In genomic region chr17:49722066-49722465, GRCh38 we compare ENCODE assay signal across 20 cellular contexts. TPM values are rescaled to one million over a fixed set of nuclear protein-coding genes. Genes with fewer than 3 reads are reported as not detected.
DNase-seq lines count a peak whose midpoint lies in the region; ATAC-seq and TF ChIP-seq lines count a peak whose summit lies in the region.
"Had no signal": no experiment of that assay in that cellular context is flagged by ENCODE, and none has a peak within 500 bp of the region (broad histone marks: within the 10 kb centered on the region; RNA-seq: fewer than 3 reads in every experiment).

No MANE protein-coding gene starts in this region.

- H3K4me1 ChIP-seq in left ventricle myocardium inferior (peaks cover 61% of the 10 kb centered on the region), vagina (peaks cover 27% of the 10 kb centered on the region)

- H3K9me3 ChIP-seq in left ventricle myocardium inferior (replicated peaks) (no peaks in the 10 kb centered on the region), vagina (no peaks in the 10 kb centered on the region)

- H3K27ac ChIP-seq in left ventricle myocardium inferior (replicated peaks) (peak overlapping the region; percentile 84), vagina (peak overlapping the region; percentile 71)
- H3K27ac ChIP-seq: hepatocyte had no signal

- H3K36me3 Mint-ChIP-seq in dendritic cell treated with granulocyte-macrophage colony-stimulating factor and Interleukin-4, amounts not matched to agents 40 ng/mL and 50 ng/mL, for 4 days (ENCODE audit: low read depth), result peaks cover 58% of the 10 kb centered on the region
- H3K36me3 Mint-ChIP-seq in natural killer cell treated with Interleukin-12 subunit alpha and Interleukin-12 subunit beta and Interleukin-15 and Interleukin-18, amount 100 ng/mL, for 72 hours, result peaks cover 21% of the 10 kb centered on the region

- ATAC-seq in left cardiac atrium (no peak), sciatic nerve (no peak)
- no peak for ATAC-seq in natural killer cell treated with Interleukin-12 subunit alpha and Interleukin-12 subunit beta and Interleukin-15 and Interleukin-18, amount 100 ng/mL, for 72 hours
- ATAC-seq: activated naive CD4-positive, alpha-beta T cell treated with anti-CD3 and anti-CD28 coated beads, Interleukin-2, amount 50 U/mL, for 72 hours had no signal

- no peak for TF ChIP-seq CTCF in left ventricle myocardium inferior (IDR thresholded peaks at IDR 0.05; ENCODE audit: borderline replicate concordance)
- no peak for TF ChIP-seq CTCF in vagina (IDR thresholded peaks at IDR 0.05)

- no peak for DNase-seq in left ventricle myocardium inferior
- no peak for DNase-seq in left cardiac atrium
- DNase-seq in natural killer cell treated with Interleukin-12 subunit alpha and Interleukin-12 subunit beta and Interleukin-15 and Interleukin-18, amount 100 ng/mL, for 72 hours (ENCODE audit: low spot score), result peak; percentile 41
- no peak for DNase-seq in vagina (ENCODE audit: extremely low spot score in 2 of 2)
- no peak for DNase-seq in COLO829 (ENCODE audit: low spot score)
- DNase-seq in amniotic stem cell (lab: John Stamatoyannopoulos, UW), result no peak
- DNase-seq in sciatic nerve (ENCODE audit: low spot score), result no peak
- DNase-seq: activated B cell treated with CpG ODN at 0.5 μM for 24 hours; naive B cell; NCI-H1417; NCI-H524 treated with DMSO at 0.1 percent for 48 hours; posterior cingulate gyrus; RPMI8226; small intestine; stimulated activated CD4-positive, alpha-beta T cell treated with anti-CD3 and anti-CD28 coated beads, Interleukin-4, amount 100 ng/mL, for 24 hours; T1000 had no signal

- H3K27me3 Mint-ChIP-seq in dendritic cell treated with granulocyte-macrophage colony-stimulating factor and Interleukin-4, amounts not matched to agents 40 ng/mL and 50 ng/mL, for 4 days, result no peaks in the 10 kb centered on the region
- H3K27me3 Mint-ChIP-seq in natural killer cell treated with Interleukin-12 subunit alpha and Interleukin-12 subunit beta and Interleukin-15 and Interleukin-18, amount 100 ng/mL, for 72 hours, result no peaks in the 10 kb centered on the region
- H3K27me3 Mint-ChIP-seq: activated B cell treated with CpG ODN at 0.5 μM for 24 hours, naive B cell had no signal

- intact Hi-C loops in left ventricle myocardium inferior (cut with micrococcal nuclease), result no loop called here
- intact Hi-C loops in left cardiac atrium (cut with DNase I), result loop anchor here in 1 of 2 donors (5.0 kb wide), 1 partner anchor 35 kb away; no protein-coding TSS in a partner anchor
- intact Hi-C loops in dendritic cell treated with granulocyte-macrophage colony-stimulating factor and Interleukin-4, amounts not matched to agents 40 ng/mL and 50 ng/mL, for 4 days (cut with micrococcal nuclease), result no loop called here
- intact Hi-C loops in vagina (cut with DNase I), result no loop called here
- intact Hi-C loops in sciatic nerve (cut with DNase I), result no loop called here

- no peaks in the 10 kb centered on the region for H3K9me3 Mint-ChIP-seq in dendritic cell treated with granulocyte-macrophage colony-stimulating factor and Interleukin-4, amounts not matched to agents 40 ng/mL and 50 ng/mL, for 4 days
- peaks cover 4% of the 10 kb centered on the region for H3K9me3 Mint-ChIP-seq in natural killer cell treated with Interleukin-12 subunit alpha and Interleukin-12 subunit beta and Interleukin-15 and Interleukin-18, amount 100 ng/mL, for 72 hours
- H3K9me3 Mint-ChIP-seq: activated B cell treated with CpG ODN at 0.5 μM for 24 hours; activated naive CD4-positive, alpha-beta T cell treated with anti-CD3 and anti-CD28 coated beads, Interleukin-2, amount 50 U/mL, for 72 hours had no signal

- H3K36me3 ChIP-seq in left ventricle myocardium inferior, result peaks cover 46% of the 10 kb centered on the region
- peaks cover 0 to 41% of the 10 kb centered on the region in 2 donors for H3K36me3 ChIP-seq in vagina

- no peak for TF ChIP-seq POLR2A in vagina (IDR thresholded peaks at IDR 0.05)

- no peaks in the 10 kb centered on the region for H3K27me3 ChIP-seq in left ventricle myocardium inferior (ENCODE audit: low read depth)
- no peaks in the 10 kb centered on the region for H3K27me3 ChIP-seq in vagina
- H3K27me3 ChIP-seq: hepatocyte had no signal

- peak overlapping the region; percentile 33 for H3K27ac Mint-ChIP-seq in dendritic cell treated with granulocyte-macrophage colony-stimulating factor and Interleukin-4, amounts not matched to agents 40 ng/mL and 50 ng/mL, for 4 days
- peak overlapping the region; percentile 47 to 54 for H3K27ac Mint-ChIP-seq in natural killer cell treated with Interleukin-12 subunit alpha and Interleukin-12 subunit beta and Interleukin-15 and Interleukin-18, amount 100 ng/mL, for 72 hours
- H3K27ac Mint-ChIP-seq: activated B cell treated with CpG ODN at 0.5 μM for 24 hours had no signal

- peaks cover 19% of the 10 kb centered on the region for H3K4me1 Mint-ChIP-seq in dendritic cell treated with granulocyte-macrophage colony-stimulating factor and Interleukin-4, amounts not matched to agents 40 ng/mL and 50 ng/mL, for 4 days (ENCODE audit: low read depth)
- peaks cover 20 to 30% of the 10 kb centered on the region in 2 donors for H3K4me1 Mint-ChIP-seq in natural killer cell treated with Interleukin-12 subunit alpha and Interleukin-12 subunit beta and Interleukin-15 and Interleukin-18, amount 100 ng/mL, for 72 hours (ENCODE audit: low read depth in 2 of 2)

- H3K4me3 ChIP-seq in left ventricle myocardium inferior (no peak overlapping the region), vagina (no peak overlapping the region)
- H3K4me3 ChIP-seq: hepatocyte, lung had no signal

- H3K4me3 Mint-ChIP-seq in dendritic cell treated with granulocyte-macrophage colony-stimulating factor and Interleukin-4, amounts not matched to agents 40 ng/mL and 50 ng/mL, for 4 days, result no peak overlapping the region
- no peak overlapping the region for H3K4me3 Mint-ChIP-seq in natural killer cell treated with Interleukin-12 subunit alpha and Interleukin-12 subunit beta and Interleukin-15 and Interleukin-18, amount 100 ng/mL, for 72 hours
- H3K4me3 Mint-ChIP-seq: activated B cell treated with CpG ODN at 0.5 μM for 24 hours, naive B cell had no signal

RNA-seq across cellular contexts. Expression of gene SLC35B1, which starts 14.3 kb away (rescaled TPM):
- 53.4 TPM for total RNA-seq in left ventricle myocardium inferior
- 10 to 100 TPM; 48.8 to 78.8 TPM for total RNA-seq in left cardiac atrium
- total RNA-seq in natural killer cell treated with Interleukin-12 subunit alpha and Interleukin-12 subunit beta and Interleukin-15 and Interleukin-18, amount 100 ng/mL, for 72 hours, result 100 to 1,000 TPM in 1 of 2 donors, 10 to 100 TPM in 1; 90.9 to 115 TPM
- 42.0 TPM for total RNA-seq in vagina
- 36.9 TPM for total RNA-seq in sciatic nerve

RNA-seq across cellular contexts. Expression of gene FAM117A, which starts 41.9 kb away (rescaled TPM):
- total RNA-seq in left ventricle myocardium inferior (12.8 TPM), left cardiac atrium (10 to 100 TPM in 1 of 2 donors, 1 to 10 TPM in 1; 5.3 to 13.9 TPM), vagina (15.7 TPM), sciatic nerve (19.0 TPM)
- 10 to 100 TPM; 22.4 to 36.4 TPM for total RNA-seq in natural killer cell treated with Interleukin-12 subunit alpha and Interleukin-12 subunit beta and Interleukin-15 and Interleukin-18, amount 100 ng/mL, for 72 hours

RNA-seq across cellular contexts. Expression of gene SPOP, which starts 44.2 kb away (rescaled TPM):
- 66.9 TPM for total RNA-seq in left ventricle myocardium inferior
- total RNA-seq in left cardiac atrium, result 10 to 100 TPM; 60.5 to 69.5 TPM
- 10 to 100 TPM; 59.3 to 87.7 TPM for total RNA-seq in natural killer cell treated with Interleukin-12 subunit alpha and Interleukin-12 subunit beta and Interleukin-15 and Interleukin-18, amount 100 ng/mL, for 72 hours
- total RNA-seq in vagina, result 87.2 TPM
- total RNA-seq in sciatic nerve, result 84.4 TPM
